In genomic region chr1:35324486-35324885, GRCh38 we compare ENCODE assay signal across 1 cellular context.
TF ChIP-seq lines count a peak whose summit lies in the region.

No MANE protein-coding gene starts in this region.

TF ChIP-seq in HepG2, 621 proteins besides CTCF, POLR2A, EP300 and RAD21 (continued from another document):
- TF ChIP-seq, protein P1, sequence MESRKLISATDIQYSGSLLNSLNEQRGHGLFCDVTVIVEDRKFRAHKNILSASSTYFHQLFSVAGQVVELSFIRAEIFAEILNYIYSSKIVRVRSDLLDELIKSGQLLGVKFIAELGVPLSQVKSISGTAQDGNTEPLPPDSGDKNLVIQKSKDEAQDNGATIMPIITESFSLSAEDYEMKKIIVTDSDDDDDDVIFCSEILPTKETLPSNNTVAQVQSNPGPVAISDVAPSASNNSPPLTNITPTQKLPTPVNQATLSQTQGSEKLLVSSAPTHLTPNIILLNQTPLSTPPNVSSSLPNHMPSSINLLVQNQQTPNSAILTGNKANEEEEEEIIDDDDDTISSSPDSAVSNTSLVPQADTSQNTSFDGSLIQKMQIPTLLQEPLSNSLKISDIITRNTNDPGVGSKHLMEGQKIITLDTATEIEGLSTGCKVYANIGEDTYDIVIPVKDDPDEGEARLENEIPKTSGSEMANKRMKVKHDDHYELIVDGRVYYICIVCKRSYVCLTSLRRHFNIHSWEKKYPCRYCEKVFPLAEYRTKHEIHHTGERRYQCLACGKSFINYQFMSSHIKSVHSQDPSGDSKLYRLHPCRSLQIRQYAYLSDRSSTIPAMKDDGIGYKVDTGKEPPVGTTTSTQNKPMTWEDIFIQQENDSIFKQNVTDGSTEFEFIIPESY (CRISPR knock-in tag; IDR thresholded peaks at IDR 0.05): no peak
- TF ChIP-seq ZNF253 (CRISPR knock-in tag; IDR thresholded peaks at IDR 0.05; ENCODE audit: borderline replicate concordance): no peak
- no peak for TF ChIP-seq PHF20 (CRISPR knock-in tag; IDR thresholded peaks at IDR 0.05)
